Comparison of ENCODE assay signal across 12 cellular contexts in the genomic region with DNA sequence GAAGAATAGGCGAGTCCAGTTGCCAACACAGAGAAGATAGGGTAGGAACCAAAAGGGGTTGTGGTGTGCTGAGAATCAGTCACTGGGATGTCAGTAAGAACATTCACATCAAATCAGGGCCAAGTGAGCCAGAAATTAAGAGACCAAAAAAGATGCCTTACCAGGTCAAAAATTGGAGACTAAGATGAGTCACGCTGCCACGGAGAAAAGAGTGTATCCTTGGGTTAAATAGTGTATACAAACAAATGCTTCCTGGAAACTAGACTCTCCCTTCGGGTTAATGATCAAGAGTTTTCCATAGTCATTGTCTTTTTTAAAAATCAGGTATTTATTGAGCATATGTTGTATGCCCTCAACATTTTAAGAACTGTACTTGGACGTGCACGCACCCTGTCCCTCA. TPM values are rescaled to one million over a fixed set of nuclear protein-coding genes. Genes with fewer than 3 reads are reported as not detected.
DNase-seq lines count a peak whose midpoint lies in the region; TF ChIP-seq lines count a peak whose summit lies in the region.
"Had no signal": no experiment of that assay in that cellular context is flagged by ENCODE, and none has a peak within 500 bp of the region (broad histone marks: within the 10 kb centered on the region; RNA-seq: fewer than 3 reads in every experiment).

No MANE protein-coding gene starts in this region.

- H3K4me3 Mint-ChIP-seq in CD14-positive monocyte: no peak overlapping the region

- peak; percentile 23 for DNase-seq in AG08396 (ENCODE audit: low spot score)
- peak; percentile 20 for DNase-seq in H4 (ENCODE audit: low spot score)
- DNase-seq in NCI-H69 (lab: John Stamatoyannopoulos, UW): peak; percentile 38
- DNase-seq in hepatic stellate cell (ENCODE audit: low spot score): peak; percentile 14
- no peak for DNase-seq in NCI-H524 treated with DMSO at 0.1 percent for 48 hours (lab: John Stamatoyannopoulos, UW)
- no peak for DNase-seq in DMS 273 treated with DMSO at 0.1 percent for 48 hours (lab: John Stamatoyannopoulos, UW)
- no peak for DNase-seq in HK-2 (ENCODE audit: unreplicated experiment)
- no peak for DNase-seq in CD14-positive monocyte (ENCODE audit: low spot score)
- DNase-seq: DMS153, GM23248, NCI-H1105, NCI-H1694 had no signal

- no peaks in the 10 kb centered on the region for H3K36me3 Mint-ChIP-seq in CD14-positive monocyte

- H3K4me1 Mint-ChIP-seq in CD14-positive monocyte: peaks cover 20% of the 10 kb centered on the region

- peaks cover 0 to 4% (median 2%) of the 10 kb centered on the region in 3 donors for H3K27me3 Mint-ChIP-seq in CD14-positive monocyte (ENCODE audit: low read depth in 3 of 3)

- H3K9me3 Mint-ChIP-seq in CD14-positive monocyte: peaks cover 0 to 2% (median 0%) of the 10 kb centered on the region in 7 donors

- H3K27ac Mint-ChIP-seq in CD14-positive monocyte: peak overlapping the region in 1 of 7 donors; percentile 71

- TF ChIP-seq CTCF in CD14-positive monocyte (IDR thresholded peaks at IDR 0.05): no peak

- intact Hi-C loops in CD14-positive monocyte (cut with micrococcal nuclease): no loop called here

RNA-seq across cellular contexts. Expression of gene BAZ1A, which starts 45.2 kb away (rescaled TPM):
- total RNA-seq in H4 (2014; rRNA removed; shearing (Covaris generic)): 27.9 and 34.2 TPM in 2 replicates
- 10 to 100 TPM in 1 of 2 donors, 1 to 10 TPM in 1; 7.3 to 12.7 TPM for polyA plus RNA-seq in CD14-positive monocyte

Comparison
In these comparisons a context has a peak if more than half of its experiments do, and no peak if none do; other contexts are left out.
1. DNase-seq: peak in AG08396 (single experiment), H4 (single experiment), NCI-H69 (single experiment) and hepatic stellate cell (single experiment); none in NCI-H524 treated with DMSO at 0.1 percent for 48 hours (single experiment), DMS 273 treated with DMSO at 0.1 percent for 48 hours (single experiment), HK-2 (single experiment) and CD14-positive monocyte (single experiment).